In genomic region chr21:27040738-27041137, GRCh38 we compare ENCODE assay signal across 26 cellular contexts.
"Had no signal": no experiment of that assay in that cellular context is flagged by ENCODE, and none has a peak within 500 bp of the region (broad histone marks: within the 10 kb centered on the region; RNA-seq: fewer than 3 reads in every experiment).

No MANE protein-coding gene starts in this region.

- H3K9me3 Mint-ChIP-seq: activated CD4-positive, alpha-beta memory T cell treated with anti-CD3 and anti-CD28 coated beads for 36 hours; activated naive CD4-positive, alpha-beta T cell treated with anti-CD3 and anti-CD28 coated beads, Interleukin-2, amount 10 ng/mL, durations not matched to agents 7 days and 5 days; activated T-helper 1 cell treated with anti-CD3 and anti-CD28 coated beads, Interleukin-12 subunit alpha, Interleukin-12 subunit beta, Interleukin-2, Interleukin-4 antibody, amounts not matched to agents 30 ng/mL and 10 ng/mL and 1 ng/mL, durations not matched to agents 14 hours and 24 hours and 36 hours; dendritic cell treated with granulocyte-macrophage colony-stimulating factor and Interleukin-4, amounts not matched to agents 40 ng/mL and 50 ng/mL, for 4 days had no signal

- H3K36me3 Mint-ChIP-seq: activated CD4-positive, alpha-beta memory T cell treated with anti-CD3 and anti-CD28 coated beads for 36 hours; activated naive CD4-positive, alpha-beta T cell treated with anti-CD3 and anti-CD28 coated beads, Interleukin-2, amount 10 ng/mL, durations not matched to agents 7 days and 5 days; immature natural killer cell had no signal

- H3K4me1 ChIP-seq: esophagus squamous epithelium, left lung, lower lobe of right lung, right lobe of liver had no signal

- H3K9me3 ChIP-seq: esophagus squamous epithelium, left lung, lower lobe of right lung, mucosa of descending colon, ovary, right lobe of liver, tibial nerve had no signal

- DNase-seq: activated CD4-positive, alpha-beta memory T cell treated with anti-CD3 and anti-CD28 coated beads for 36 hours; activated CD4-positive, alpha-beta T cell treated with anti-CD3 and anti-CD28 coated beads for 48 hours; activated CD8-positive, alpha-beta memory T cell treated with anti-CD3 and anti-CD28 coated beads, Interleukin-2, amount 50 U/mL, for 4 hours; activated gamma-delta T cell; activated naive CD4-positive, alpha-beta T cell treated with anti-CD3 and anti-CD28 coated beads, Interleukin-2, amount 10 ng/mL, durations not matched to agents 7 days and 5 days; activated T-cell treated with anti-CD3 and anti-CD28 coated beads, Interleukin-2, amount 50 U/mL, for 1 hour; amniotic stem cell; central memory CD4-positive, alpha-beta T cell; effector CD4-positive, alpha-beta T cell; esophagus squamous epithelium; glutamatergic neuron; hippocampal formation; immature natural killer cell; kidney glomerular epithelial cell; left lung; lower lobe of right lung; mucosa of descending colon; ovary; right lobe of liver; stimulated activated CD4-positive, alpha-beta T cell treated with anti-CD3 and anti-CD28 coated beads, Interleukin-2, amount 100 ng/mL, for 48 hours; stimulated activated naive CD4-positive, alpha-beta T cell treated with Interleukin-2 at 50 U/mL for 16 hours had no signal

- H3K27ac Mint-ChIP-seq: activated CD4-positive, alpha-beta memory T cell treated with anti-CD3 and anti-CD28 coated beads for 36 hours; activated naive CD4-positive, alpha-beta T cell treated with anti-CD3 and anti-CD28 coated beads, Interleukin-2, amount 10 ng/mL, durations not matched to agents 7 days and 5 days; activated T-helper 1 cell treated with anti-CD3 and anti-CD28 coated beads, Interleukin-12 subunit alpha, Interleukin-12 subunit beta, Interleukin-2, Interleukin-4 antibody, amounts not matched to agents 30 ng/mL and 10 ng/mL and 1 ng/mL, durations not matched to agents 14 hours and 24 hours and 36 hours; dendritic cell treated with granulocyte-macrophage colony-stimulating factor and Interleukin-4, amounts not matched to agents 40 ng/mL and 50 ng/mL, for 4 days; immature natural killer cell; progenitor cell of endocrine pancreas had no signal

- H3K4me3 Mint-ChIP-seq: activated CD4-positive, alpha-beta memory T cell treated with anti-CD3 and anti-CD28 coated beads for 36 hours; activated naive CD4-positive, alpha-beta T cell treated with anti-CD3 and anti-CD28 coated beads, Interleukin-2, amount 10 ng/mL, durations not matched to agents 7 days and 5 days; activated T-helper 1 cell treated with anti-CD3 and anti-CD28 coated beads, Interleukin-12 subunit alpha, Interleukin-12 subunit beta, Interleukin-2, Interleukin-4 antibody, amounts not matched to agents 30 ng/mL and 10 ng/mL and 1 ng/mL, durations not matched to agents 14 hours and 24 hours and 36 hours; dendritic cell treated with granulocyte-macrophage colony-stimulating factor and Interleukin-4, amounts not matched to agents 40 ng/mL and 50 ng/mL, for 4 days; immature natural killer cell had no signal

- H3K27ac ChIP-seq: epithelial cell of prostate, esophagus squamous epithelium, left lung, lower lobe of right lung, ovary, right lobe of liver, tibial nerve had no signal

- H3K4me3 ChIP-seq: esophagus squamous epithelium, left lung, lower lobe of right lung, mucosa of descending colon, ovary, right lobe of liver, tibial nerve had no signal

- H3K36me3 ChIP-seq: esophagus squamous epithelium, left lung, lower lobe of right lung, ovary, right lobe of liver, tibial nerve had no signal

- H3K27me3 ChIP-seq: esophagus squamous epithelium, left lung, ovary, right lobe of liver, tibial nerve had no signal

- H3K27me3 Mint-ChIP-seq: activated CD4-positive, alpha-beta memory T cell treated with anti-CD3 and anti-CD28 coated beads for 36 hours; activated naive CD4-positive, alpha-beta T cell treated with anti-CD3 and anti-CD28 coated beads, Interleukin-2, amount 10 ng/mL, durations not matched to agents 7 days and 5 days; dendritic cell treated with granulocyte-macrophage colony-stimulating factor and Interleukin-4, amounts not matched to agents 40 ng/mL and 50 ng/mL, for 4 days; progenitor cell of endocrine pancreas had no signal

- H3K4me1 Mint-ChIP-seq: activated naive CD4-positive, alpha-beta T cell treated with anti-CD3 and anti-CD28 coated beads, Interleukin-2, amount 10 ng/mL, durations not matched to agents 7 days and 5 days; immature natural killer cell had no signal

- ATAC-seq: left lung, lower lobe of right lung, mucosa of descending colon, right lobe of liver had no signal
